ENCODE assay signal across 1 cellular context in the genomic region with DNA sequence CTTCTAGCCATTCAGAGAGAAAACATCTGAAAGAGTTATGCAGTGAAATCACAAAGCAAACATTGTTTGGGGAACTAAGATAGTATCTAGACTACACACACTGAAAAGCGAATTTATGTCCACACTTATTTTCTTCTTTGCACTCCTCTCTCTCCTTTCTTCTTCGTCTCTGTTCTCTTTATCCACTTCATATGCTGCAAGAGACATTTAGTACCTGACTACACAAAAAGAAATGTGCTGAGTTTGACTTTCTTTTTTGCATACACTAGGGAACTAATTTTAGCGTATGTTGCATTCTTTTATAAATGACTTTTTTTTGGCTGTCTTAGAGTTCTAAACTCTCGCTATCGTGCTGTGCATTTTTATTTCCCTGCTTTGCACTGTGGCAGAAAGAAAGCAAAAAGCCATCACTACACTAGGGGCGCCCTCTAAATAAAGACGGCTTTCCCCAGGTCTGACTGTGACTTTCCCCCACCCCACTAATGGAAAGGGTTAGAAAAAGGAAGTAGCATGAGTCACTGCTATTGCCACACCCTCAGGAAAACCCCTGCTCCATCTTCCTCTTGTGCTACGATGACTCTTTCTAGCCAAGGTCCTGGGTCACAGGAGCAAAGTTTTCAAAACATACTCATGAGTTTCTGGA.
TF ChIP-seq lines count a peak whose summit lies in the region.

No MANE protein-coding gene starts in this region.

TF ChIP-seq in HCT116, 20 proteins besides CTCF, POLR2A, EP300 and RAD21 (continued from another document):
- TF ChIP-seq ZBTB33 (IDR thresholded peaks at IDR 0.05; ENCODE audit: extremely low read depth, insufficient replicate concordance, low read length), result no peak
- TF ChIP-seq TCF7L2 (IDR thresholded peaks at IDR 0.05; ENCODE audit: borderline replicate concordance, extremely low read depth, insufficient read depth, insufficient read length), result no peak
- TF ChIP-seq CBX3 (IDR thresholded peaks at IDR 0.05; ENCODE audit: low read depth), result peak; percentile 71
- peak; percentile 76 for TF ChIP-seq JUND (IDR thresholded peaks at IDR 0.05)
- TF ChIP-seq, protein P1, sequence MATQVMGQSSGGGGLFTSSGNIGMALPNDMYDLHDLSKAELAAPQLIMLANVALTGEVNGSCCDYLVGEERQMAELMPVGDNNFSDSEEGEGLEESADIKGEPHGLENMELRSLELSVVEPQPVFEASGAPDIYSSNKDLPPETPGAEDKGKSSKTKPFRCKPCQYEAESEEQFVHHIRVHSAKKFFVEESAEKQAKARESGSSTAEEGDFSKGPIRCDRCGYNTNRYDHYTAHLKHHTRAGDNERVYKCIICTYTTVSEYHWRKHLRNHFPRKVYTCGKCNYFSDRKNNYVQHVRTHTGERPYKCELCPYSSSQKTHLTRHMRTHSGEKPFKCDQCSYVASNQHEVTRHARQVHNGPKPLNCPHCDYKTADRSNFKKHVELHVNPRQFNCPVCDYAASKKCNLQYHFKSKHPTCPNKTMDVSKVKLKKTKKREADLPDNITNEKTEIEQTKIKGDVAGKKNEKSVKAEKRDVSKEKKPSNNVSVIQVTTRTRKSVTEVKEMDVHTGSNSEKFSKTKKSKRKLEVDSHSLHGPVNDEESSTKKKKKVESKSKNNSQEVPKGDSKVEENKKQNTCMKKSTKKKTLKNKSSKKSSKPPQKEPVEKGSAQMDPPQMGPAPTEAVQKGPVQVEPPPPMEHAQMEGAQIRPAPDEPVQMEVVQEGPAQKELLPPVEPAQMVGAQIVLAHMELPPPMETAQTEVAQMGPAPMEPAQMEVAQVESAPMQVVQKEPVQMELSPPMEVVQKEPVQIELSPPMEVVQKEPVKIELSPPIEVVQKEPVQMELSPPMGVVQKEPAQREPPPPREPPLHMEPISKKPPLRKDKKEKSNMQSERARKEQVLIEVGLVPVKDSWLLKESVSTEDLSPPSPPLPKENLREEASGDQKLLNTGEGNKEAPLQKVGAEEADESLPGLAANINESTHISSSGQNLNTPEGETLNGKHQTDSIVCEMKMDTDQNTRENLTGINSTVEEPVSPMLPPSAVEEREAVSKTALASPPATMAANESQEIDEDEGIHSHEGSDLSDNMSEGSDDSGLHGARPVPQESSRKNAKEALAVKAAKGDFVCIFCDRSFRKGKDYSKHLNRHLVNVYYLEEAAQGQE (IDR thresholded peaks at IDR 0.05; ENCODE audit: low read depth), result no peak
- TF ChIP-seq EZH2 (IDR thresholded peaks at IDR 0.05), result no peak
